Comparison of ENCODE assay signal across 19 cellular contexts in genomic region chr2:133574186-133574585, GRCh38. TPM values are rescaled to one million over a fixed set of nuclear protein-coding genes. Genes with fewer than 3 reads are reported as not detected.
"Had no signal": no experiment of that assay in that cellular context is flagged by ENCODE, and none has a peak within 500 bp of the region (broad histone marks: within the 10 kb centered on the region; RNA-seq: fewer than 3 reads in every experiment).

No MANE protein-coding gene starts in this region.

- H3K27ac Mint-ChIP-seq: naive thymus-derived CD8-positive, alpha-beta T cell; progenitor cell of endocrine pancreas; stimulated activated effector memory CD8-positive, alpha-beta T cell treated with anti-CD3 and anti-CD28 coated beads, Interleukin-12 subunit alpha, Interleukin-12 subunit beta, amount 100 ng/mL, for 72 hours had no signal

- H3K4me1 ChIP-seq: suprapubic skin, uterus had no signal

- H3K4me1 Mint-ChIP-seq: naive thymus-derived CD8-positive, alpha-beta T cell; stimulated activated effector memory CD8-positive, alpha-beta T cell treated with anti-CD3 and anti-CD28 coated beads, Interleukin-12 subunit alpha, Interleukin-12 subunit beta, amount 100 ng/mL, for 72 hours had no signal

- H3K4me3 Mint-ChIP-seq: naive thymus-derived CD8-positive, alpha-beta T cell; neural crest cell; stimulated activated effector memory CD8-positive, alpha-beta T cell treated with anti-CD3 and anti-CD28 coated beads, Interleukin-12 subunit alpha, Interleukin-12 subunit beta, amount 100 ng/mL, for 72 hours had no signal

- DNase-seq: cortex of kidney; dorsolateral prefrontal cortex; effector CD8-positive, alpha-beta T cell; mammary epithelial cell; mucosa of descending colon; naive thymus-derived CD8-positive, alpha-beta T cell; occipital lobe; stimulated activated CD4-positive, alpha-beta T cell treated with anti-CD3 and anti-CD28 coated beads, Interleukin-4, amount 100 ng/mL, for 1 hour; stimulated activated CD8-positive, alpha-beta memory T cell treated with anti-CD3 and anti-CD28 coated beads, Interleukin-4, amount 100 ng/mL, for 48 hours; stimulated activated naive CD8-positive, alpha-beta T cell treated with anti-CD3 and anti-CD28 coated beads, Interleukin-15, Interleukin-2, amounts not matched to agents 100 U/mL and 50 U/mL, for 24 hours; upper lobe of left lung; uterus had no signal

- H3K9me3 ChIP-seq: mucosa of descending colon, pancreas, suprapubic skin, thyroid gland, upper lobe of left lung, uterus had no signal

- ATAC-seq: esophagus mucosa; mucosa of descending colon; naive thymus-derived CD8-positive, alpha-beta T cell; stimulated activated effector memory CD8-positive, alpha-beta T cell treated with anti-CD3 and anti-CD28 coated beads, Interleukin-12 subunit alpha, Interleukin-12 subunit beta, amount 100 ng/mL, for 72 hours; stimulated activated naive CD8-positive, alpha-beta T cell treated with anti-CD3 and anti-CD28 coated beads, Interleukin-15, Interleukin-2, amounts not matched to agents 100 U/mL and 50 U/mL, for 24 hours had no signal

- H3K4me3 ChIP-seq: dorsolateral prefrontal cortex, mucosa of descending colon, pancreas, suprapubic skin, thyroid gland, upper lobe of left lung, uterus had no signal

- H3K27me3 ChIP-seq: dorsolateral prefrontal cortex, pancreas, suprapubic skin, thyroid gland, upper lobe of left lung, uterus had no signal

- H3K9me3 Mint-ChIP-seq: neural crest cell; stimulated activated effector memory CD8-positive, alpha-beta T cell treated with anti-CD3 and anti-CD28 coated beads, Interleukin-12 subunit alpha, Interleukin-12 subunit beta, amount 100 ng/mL, for 72 hours had no signal

- H3K36me3 ChIP-seq: pancreas, suprapubic skin, thyroid gland, upper lobe of left lung, uterus had no signal

- H3K27ac ChIP-seq: dorsolateral prefrontal cortex, pancreas, suprapubic skin, upper lobe of left lung, uterus had no signal

- H3K36me3 Mint-ChIP-seq: naive thymus-derived CD8-positive, alpha-beta T cell; stimulated activated effector memory CD8-positive, alpha-beta T cell treated with anti-CD3 and anti-CD28 coated beads, Interleukin-12 subunit alpha, Interleukin-12 subunit beta, amount 100 ng/mL, for 72 hours had no signal

RNA-seq across cellular contexts. Expression of gene NCKAP5, which starts 5.9 kb away (rescaled TPM):
- total RNA-seq: naive thymus-derived CD8-positive, alpha-beta T cell had no signal
- polyA plus RNA-seq: naive thymus-derived CD8-positive, alpha-beta T cell had no signal
